In genomic region chr19:3668331-3669133, GRCh38 we compare ENCODE assay signal across 1 cellular context.
TF ChIP-seq lines count a peak whose summit lies in the region.

No MANE protein-coding gene starts in this region.

TF ChIP-seq in HepG2, 621 proteins besides CTCF, POLR2A, EP300 and RAD21 (continued from another document and continues in another):
- TF ChIP-seq PATZ1 (CRISPR knock-in tag; IDR thresholded peaks at IDR 0.05) (0 out of 2 replicates have a peak, but pooled peaks have one; percentile 23), ZFX (CRISPR knock-in tag; IDR thresholded peaks at IDR 0.05; ENCODE audit: low read depth) (peak; percentile 77), CHD4 (IDR thresholded peaks at IDR 0.05; ENCODE audit: borderline replicate concordance, low read length) (no peak), ZBTB7B (CRISPR knock-in tag; IDR thresholded peaks at IDR 0.05) (peak; percentile 26; the same call in 1 of the 2 replicates), ZNF580 (CRISPR knock-in tag; IDR thresholded peaks at IDR 0.05; ENCODE audit: borderline replicate concordance, low read depth) (no peak), ZNF574 (CRISPR knock-in tag; IDR thresholded peaks at IDR 0.05) (peak; percentile 33; the same call in 1 of the 2 replicates), ZZZ3 (CRISPR knock-in tag; IDR thresholded peaks at IDR 0.05; ENCODE audit: borderline replicate concordance) (no peak), NONO (IDR thresholded peaks at IDR 0.05) (no peak), NONO (CRISPR knock-in tag; conservative IDR thresholded peaks at IDR 0.05) (peak; percentile 49; the same call in 1 of the 2 replicates), ZNF547 (CRISPR knock-in tag; IDR thresholded peaks at IDR 0.05) (0 out of 2 replicates have a peak, but pooled peaks have one; percentile 57), MYC (CRISPR knock-in tag; IDR thresholded peaks at IDR 0.05; ENCODE audit: borderline replicate concordance) (peak; percentile 55), ZFY (CRISPR knock-in tag; IDR thresholded peaks at IDR 0.05) (peak; percentile 60; the same call in 1 of the 2 replicates), MZF1 (CRISPR knock-in tag; IDR thresholded peaks at IDR 0.05; ENCODE audit: borderline replicate concordance) (0 out of 2 replicates have a peak, but pooled peaks have one; percentile 79), ZNF556 (CRISPR knock-in tag; IDR thresholded peaks at IDR 0.05; ENCODE audit: borderline replicate concordance) (no peak), PRDM10 (CRISPR knock-in tag; IDR thresholded peaks at IDR 0.05; ENCODE audit: low read depth) (no peak), KDM4B (CRISPR knock-in tag; IDR thresholded peaks at IDR 0.05) (no peak), ZNF367 (CRISPR knock-in tag; IDR thresholded peaks at IDR 0.05; ENCODE audit: borderline replicate concordance) (no peak), RFXANK (CRISPR knock-in tag; IDR thresholded peaks at IDR 0.05) (no peak), ZNF563 (CRISPR knock-in tag; IDR thresholded peaks at IDR 0.05) (peak; percentile 81; the same call in 1 of the 2 replicates), SPEN (CRISPR knock-in tag; IDR thresholded peaks at IDR 0.05; ENCODE audit: low read depth) (peak; percentile 63), LCORL (IDR thresholded peaks at IDR 0.05) (no peak), LCORL (CRISPR knock-in tag; IDR thresholded peaks at IDR 0.05) (peak; percentile 52; the same call in 1 of the 2 replicates), RNF2 (conservative IDR thresholded peaks at IDR 0.05; ENCODE audit: low read depth) (peak; percentile 91), ZBTB38 (CRISPR knock-in tag; IDR thresholded peaks at IDR 0.05) (peak; percentile 97), ZNF709 (CRISPR knock-in tag; IDR thresholded peaks at IDR 0.05) (peak; percentile 51; the same call in 1 of the 2 replicates), PITX1 (CRISPR knock-in tag; IDR thresholded peaks at IDR 0.05) (peak; percentile 48; the same call in 1 of the 2 replicates), NFE2L2 (IDR thresholded peaks at IDR 0.05; ENCODE audit: low read length) (no peak), GABPB1 (CRISPR knock-in tag; IDR thresholded peaks at IDR 0.05) (peak; percentile 50; the same call in 1 of the 2 replicates), HNF4G (IDR thresholded peaks at IDR 0.05; ENCODE audit: borderline replicate concordance, low read depth, low read length) (peak; percentile 26), HNF4G (CRISPR knock-in tag; IDR thresholded peaks at IDR 0.05; ENCODE audit: borderline replicate concordance, low read depth) (peak; percentile 44; the same call in 1 of the 2 replicates), ZNF446 (CRISPR knock-in tag; IDR thresholded peaks at IDR 0.05) (peak; percentile 68; the same call in 1 of the 2 replicates), ZNF674 (CRISPR knock-in tag; IDR thresholded peaks at IDR 0.05; ENCODE audit: low read depth) (no peak), ZNF329 (CRISPR knock-in tag; IDR thresholded peaks at IDR 0.05; ENCODE audit: low read depth) (0 out of 2 replicates have a peak, but pooled peaks have one; percentile 50), ZNF83 (CRISPR knock-in tag; IDR thresholded peaks at IDR 0.05; ENCODE audit: borderline replicate concordance) (no peak), PRPF4 (IDR thresholded peaks at IDR 0.05; ENCODE audit: low read depth, low read length, poor library complexity, severe bottlenecking) (no peak), FOXA3 (CRISPR knock-in tag; IDR thresholded peaks at IDR 0.05) (no peak), SRY (CRISPR knock-in tag; IDR thresholded peaks at IDR 0.05) (0 out of 2 replicates have a peak, but pooled peaks have one; percentile 61), SOX6 (IDR thresholded peaks at IDR 0.05) (no peak), SOX6 (CRISPR knock-in tag; IDR thresholded peaks at IDR 0.05) (0 out of 2 replicates have a peak, but pooled peaks have one; percentile 28), ZMAT3 (CRISPR knock-in tag; conservative IDR thresholded peaks at IDR 0.05) (peak; percentile 82; the same call in 1 of the 2 replicates), ZNF124 (CRISPR knock-in tag; IDR thresholded peaks at IDR 0.05) (no peak), MATR3 (CRISPR knock-in tag; IDR thresholded peaks at IDR 0.05) (no peak), MAFG (CRISPR knock-in tag; IDR thresholded peaks at IDR 0.05) (no peak), MXD1 (CRISPR knock-in tag; IDR thresholded peaks at IDR 0.05) (peak; percentile 74), ATF7-NPFF (CRISPR knock-in tag; IDR thresholded peaks at IDR 0.05; ENCODE audit: low read depth) (0 out of 2 replicates have a peak, but pooled peaks have one; percentile 42), E2F1 (CRISPR knock-in tag; IDR thresholded peaks at IDR 0.05) (no peak), NFYB (CRISPR knock-in tag; IDR thresholded peaks at IDR 0.05) (no peak), ZNF317 (CRISPR knock-in tag; IDR thresholded peaks at IDR 0.05) (0 out of 2 replicates have a peak, but pooled peaks have one; percentile 38), ZNF850 (CRISPR knock-in tag; conservative IDR thresholded peaks at IDR 0.05) (no peak), DMAP1 (CRISPR knock-in tag; IDR thresholded peaks at IDR 0.05) (peak; percentile 53; the same call in 1 of the 2 replicates), ZNF280B (CRISPR knock-in tag; IDR thresholded peaks at IDR 0.05; ENCODE audit: borderline replicate concordance) (peak; percentile 88), MXD4 (CRISPR knock-in tag; IDR thresholded peaks at IDR 0.05) (peak; percentile 58; the same call in 1 of the 2 replicates), ZNF143 (CRISPR knock-in tag; IDR thresholded peaks at IDR 0.05) (no peak), FOXC1 (CRISPR knock-in tag; IDR thresholded peaks at IDR 0.05; ENCODE audit: borderline replicate concordance) (0 out of 2 replicates have a peak, but pooled peaks have one; percentile 56), ZNF879 (CRISPR knock-in tag; IDR thresholded peaks at IDR 0.05) (0 out of 2 replicates have a peak, but pooled peaks have one; percentile 54), CREBL2 (CRISPR knock-in tag; IDR thresholded peaks at IDR 0.05; ENCODE audit: borderline replicate concordance) (no peak), CBX2 (IDR thresholded peaks at IDR 0.05; ENCODE audit: low read depth, low read length) (no peak), CBX2 (CRISPR knock-in tag; IDR thresholded peaks at IDR 0.05; ENCODE audit: low read depth) (no peak), PHF20 (CRISPR knock-in tag; IDR thresholded peaks at IDR 0.05) (no peak), TARDBP (CRISPR knock-in tag; IDR thresholded peaks at IDR 0.05) (0 out of 2 replicates have a peak, but pooled peaks have one; percentile 52), BHLHE40 (IDR thresholded peaks at IDR 0.05; ENCODE audit: low read length) (peak; percentile 87), ARNTL (CRISPR knock-in tag; IDR thresholded peaks at IDR 0.05) (0 out of 2 replicates have a peak, but pooled peaks have one; percentile 11), EEA1 (CRISPR knock-in tag; IDR thresholded peaks at IDR 0.05; ENCODE audit: borderline replicate concordance) (0 out of 2 replicates have a peak, but pooled peaks have one; percentile 58), KAT8 (CRISPR knock-in tag; IDR thresholded peaks at IDR 0.05) (no peak)
